Comparison of ENCODE assay signal across 8 cellular contexts in the genomic region with DNA sequence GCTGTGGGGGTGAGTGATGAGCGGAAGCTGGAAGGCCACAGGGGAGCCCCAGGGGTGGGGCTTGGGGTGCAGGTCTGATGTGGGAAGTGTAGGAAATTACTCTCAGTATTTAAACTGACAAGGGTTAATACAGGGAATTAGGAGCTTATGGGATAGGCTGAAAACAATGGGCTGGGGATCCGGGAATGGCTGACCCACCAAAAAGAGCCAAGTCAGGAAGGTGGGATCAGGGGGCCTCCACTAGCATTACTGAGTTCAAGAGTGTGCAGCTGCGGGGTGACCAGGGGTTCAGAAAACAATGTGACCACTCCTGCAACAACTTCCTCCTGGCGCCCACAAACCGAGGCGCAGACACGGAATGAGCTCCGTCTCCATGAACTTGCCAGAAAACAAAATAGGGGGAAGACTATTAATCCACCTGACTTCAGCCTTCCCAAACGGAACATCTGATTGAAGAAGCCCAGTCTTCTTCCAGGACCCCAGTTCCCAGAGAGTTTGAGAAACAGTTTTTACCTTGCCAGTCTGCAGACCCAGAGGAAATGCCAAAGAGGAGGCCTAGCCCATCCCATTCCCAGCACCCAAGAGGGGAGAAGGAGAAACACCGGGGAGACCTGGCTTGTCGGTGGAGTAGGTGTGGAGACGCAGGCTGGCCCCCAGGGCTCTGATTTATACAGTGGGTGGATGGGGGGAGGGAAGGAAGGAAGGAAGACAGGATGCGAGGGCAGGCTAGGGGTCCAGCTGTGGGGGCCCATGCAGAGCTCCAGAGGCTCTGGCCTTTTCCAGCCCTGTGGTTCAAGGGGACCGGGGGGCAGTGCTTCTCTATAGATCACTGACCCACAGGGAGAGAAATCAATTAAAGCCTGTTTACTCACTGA. TPM values are rescaled to one million over a fixed set of nuclear protein-coding genes. Genes with fewer than 3 reads are reported as not detected.
DNase-seq lines count a peak whose midpoint lies in the region; ATAC-seq and TF ChIP-seq lines count a peak whose summit lies in the region.

No MANE protein-coding gene starts in this region.

- TF ChIP-seq POLR2A in breast epithelium (IDR thresholded peaks at IDR 0.05) (no peak), vagina (IDR thresholded peaks at IDR 0.05) (no peak)

- no peak for ATAC-seq in HG02759 (IDR thresholded peaks at IDR 0.05; ENCODE audit: unreplicated experiment)

- H3K4me3 Mint-ChIP-seq in MCF 10A (ENCODE audit: unreplicated experiment), result no peak overlapping the region

- no peak for TF ChIP-seq CTCF in breast epithelium (IDR thresholded peaks at IDR 0.05)
- TF ChIP-seq CTCF in MCF 10A (IDR thresholded peaks at IDR 0.05; ENCODE audit: unreplicated experiment), result no peak
- no peak for TF ChIP-seq CTCF in vagina (IDR thresholded peaks at IDR 0.05)

- H3K9ac ChIP-seq in iPS-15b (ENCODE audit: low read depth, low read length), result peak overlapping the region; percentile 60

- H3K9me3 ChIP-seq in breast epithelium, result no peaks in the 10 kb centered on the region
- H3K9me3 ChIP-seq in iPS-15b (ENCODE audit: control insufficient read depth, insufficient read depth, low read length), result no peaks in the 10 kb centered on the region
- H3K9me3 ChIP-seq in vagina, result no peaks in the 10 kb centered on the region

- H3K27me3 Mint-ChIP-seq in MCF 10A (ENCODE audit: insufficient read depth, unreplicated experiment), result no peaks in the 10 kb centered on the region

- H3K4me3 ChIP-seq in breast epithelium (peak overlapping the region; percentile 38 to 70 (median 54)), iPS-15b (ENCODE audit: low read depth, low read length) (peak overlapping the region; percentile 59), vagina (peak overlapping the region; percentile 49 to 50)

- H3K36me3 Mint-ChIP-seq in MCF 10A (ENCODE audit: insufficient read depth, unreplicated experiment), result no peaks in the 10 kb centered on the region

- H3K36me3 ChIP-seq in breast epithelium (no peaks in the 10 kb centered on the region), iPS-15b (ENCODE audit: control insufficient read depth, insufficient read depth, low read length) (no peaks in the 10 kb centered on the region), vagina (no peaks in the 10 kb centered on the region)

- intact Hi-C loops in breast epithelium (cut with DNase I; ENCODE audit: low total_unique reads) (no loop called here), MCF 10A (cut with micrococcal nuclease) (no loop called here), vagina (cut with DNase I) (no loop called here)

- H3K27me3 ChIP-seq in breast epithelium (no peaks in the 10 kb centered on the region), iPS-15b (ENCODE audit: control insufficient read depth, insufficient read depth, low read length) (no peaks in the 10 kb centered on the region), vagina (no peaks in the 10 kb centered on the region)

- CTCF ChIA-PET in MCF 10A (lab: Yijun Ruan, JAX), result interaction anchor here (0.6 to 1.5 kb wide), 3 partner anchors 24 to 1404 kb away, joined by 3 to 6 read pairs (median 4); no protein-coding TSS in a partner anchor

- DNase-seq in breast epithelium (ENCODE audit: low spot score in 2 of 2) (no peak), MCF 10A (ENCODE audit: unreplicated experiment) (no peak), NOMO-1 treated with dmso at 0.1 percent for 144 hours (lab: John Stamatoyannopoulos, UW; ENCODE audit: unreplicated experiment) (peak; percentile 28), vagina (ENCODE audit: extremely low spot score in 2 of 2) (no peak), GM03348 (ENCODE audit: low spot score) (no peak), SHP77 treated with DMSO at 0.1 percent for 48 hours (lab: John Stamatoyannopoulos, UW) (no peak)

- no peaks in the 10 kb centered on the region for H3K9me3 Mint-ChIP-seq in MCF 10A (ENCODE audit: unreplicated experiment)

- no peaks in the 10 kb centered on the region for H3K4me1 Mint-ChIP-seq in MCF 10A (ENCODE audit: insufficient read depth, unreplicated experiment)

- POLR2A ChIA-PET in MCF 10A (lab: Yijun Ruan, JAX), result interaction anchor here (0.9 to 1.8 kb wide), 7 partner anchors 8 to 1587 kb away, joined by 4 to 7 read pairs (median 5); no protein-coding TSS in a partner anchor

- no TSS peak for BruUV-seq in MCF 10A (replicated peaks; lab: Mats Ljungman, UMichigan)

- H3K27ac ChIP-seq in breast epithelium (peak overlapping the region; percentile 61 to 70), vagina (peak overlapping the region; percentile 68)

- H3K4me1 ChIP-seq in breast epithelium (no peaks in the 10 kb centered on the region), iPS-15b (ENCODE audit: control insufficient read depth, insufficient read depth, low read length) (peaks cover 29% of the 10 kb centered on the region), vagina (peaks cover 23% of the 10 kb centered on the region)

- H3K27ac Mint-ChIP-seq in MCF 10A (ENCODE audit: low read depth, unreplicated experiment), result no peak overlapping the region

RNA-seq across cellular contexts. Expression of gene YY1, which starts 16.5 kb away (rescaled TPM):
- total RNA-seq in breast epithelium (10 to 100 TPM; 46.2 to 61.2 (median 50.6) TPM), MCF 10A (2022) (66.7 and 73.3 TPM in 2 replicates), vagina (43.0 TPM)
